37 cellular contexts compared by ENCODE assay signal in genomic region chr2:105283532-105283931, GRCh38. TPM values are rescaled to one million over a fixed set of nuclear protein-coding genes. Genes with fewer than 3 reads are reported as not detected.
"Had no signal": no experiment of that assay in that cellular context is flagged by ENCODE, and none has a peak within 500 bp of the region (broad histone marks: within the 10 kb centered on the region; RNA-seq: fewer than 3 reads in every experiment).

No MANE protein-coding gene starts in this region.

- DNase-seq: activated B cell treated with CpG ODN at 0.5 μM for 24 hours; activated CD4-positive, alpha-beta memory T cell treated with anti-CD3 and anti-CD28 coated beads for 36 hours; activated CD4-positive, alpha-beta T cell treated with anti-CD3 and anti-CD28 coated beads for 4 hours; activated CD4-positive, alpha-beta T cell treated with anti-CD3 and anti-CD28 coated beads, Interleukin-2, amount 10 ng/mL, durations not matched to agents 24 days and 14 days; activated CD4-positive, alpha-beta T cell treated with anti-CD3 and anti-CD28 coated beads, Interleukin-2, amount 50 U/mL, for 1 hour; activated CD4-positive, alpha-beta T cell treated with anti-CD3 and anti-CD28 coated beads, Interleukin-2, amount 50 U/mL, for 4 hours; activated CD4-positive, CD25-positive, alpha-beta regulatory T cell treated with anti-CD3 and anti-CD28 coated beads, Interleukin-2, amount 50 U/mL, for 72 hours; activated CD8-positive, alpha-beta T cell treated with anti-CD3 and anti-CD28 coated beads for 36 hours; activated gamma-delta T cell; activated naive CD4-positive, alpha-beta T cell treated with anti-CD3 and anti-CD28 coated beads, Interleukin-2, amount 10 ng/mL, durations not matched to agents 7 days and 5 days; activated naive CD4-positive, alpha-beta T cell treated with Interleukin-2 at 50 U/mL for 16 hours; activated naive CD8-positive, alpha-beta T cell treated with anti-CD3 and anti-CD28 coated beads, Interleukin-2, amount 10 ng/mL, durations not matched to agents 7 days and 5 days; activated naive CD8-positive, alpha-beta T cell treated with anti-CD3 and anti-CD28 coated beads, Interleukin-2, amount 50 U/mL, for 24 hours; activated T-cell treated with anti-CD3 and anti-CD28 coated beads for 4 hours; activated T-cell treated with anti-CD3 and anti-CD28 coated beads, Interleukin-2, amount 50 U/mL, for 1 hour; activated T-cell treated with anti-CD3 and anti-CD28 coated beads, Interleukin-2, amount 50 U/mL, for 48 hours; amygdala; anterior cingulate cortex; caudate nucleus; cerebellar nuclear complex; SW 1271; T-helper 1 cell; T-helper 9 cell had no signal

- H3K27ac Mint-ChIP-seq: activated B cell treated with CpG ODN at 0.5 μM for 24 hours; activated CD4-positive, alpha-beta memory T cell treated with anti-CD3 and anti-CD28 coated beads for 36 hours; activated CD4-positive, alpha-beta T cell treated with anti-CD3 and anti-CD28 coated beads, Interleukin-2, amount 10 ng/mL, durations not matched to agents 24 days and 14 days; activated CD8-positive, alpha-beta T cell treated with anti-CD3 and anti-CD28 coated beads for 36 hours; activated naive CD4-positive, alpha-beta T cell treated with anti-CD3 and anti-CD28 coated beads, Interleukin-2, amount 10 ng/mL, durations not matched to agents 7 days and 5 days; activated naive CD4-positive, alpha-beta T cell treated with anti-CD3 and anti-CD28 coated beads, Interleukin-2, amount 50 U/mL, for 24 hours; activated naive CD8-positive, alpha-beta T cell; activated naive CD8-positive, alpha-beta T cell treated with anti-CD3 and anti-CD28 coated beads, Interleukin-2, amount 10 ng/mL, durations not matched to agents 7 days and 5 days; activated naive CD8-positive, alpha-beta T cell treated with anti-CD3 and anti-CD28 coated beads, Interleukin-2, amount 50 U/mL, for 24 hours; activated T-helper 1 cell treated with anti-CD3 and anti-CD28 coated beads, Interleukin-12 subunit alpha, Interleukin-12 subunit beta, Interleukin-2, Interleukin-4 antibody, amounts not matched to agents 30 ng/mL and 10 ng/mL and 1 ng/mL, durations not matched to agents 14 hours and 24 hours and 36 hours; activated T-helper 17 cell treated with anti-CD3 and anti-CD28 coated beads, Interleukin-2, amount 50 U/mL, for 72 hours; brain; T-helper 1 cell treated with Interleukin-12 subunit alpha and Interleukin-12 subunit beta and Interleukin-4 antibody, amounts not matched to agents 30 μg/mL and 1 μg/mL, for 36 hours had no signal

- H3K9me3 Mint-ChIP-seq: activated B cell treated with CpG ODN at 0.5 μM for 24 hours; activated CD4-positive, alpha-beta memory T cell treated with anti-CD3 and anti-CD28 coated beads for 36 hours; activated CD4-positive, alpha-beta T cell treated with anti-CD3 and anti-CD28 coated beads, Interleukin-2, amount 10 ng/mL, durations not matched to agents 24 days and 14 days; activated CD8-positive, alpha-beta T cell treated with anti-CD3 and anti-CD28 coated beads for 36 hours; activated naive CD4-positive, alpha-beta T cell treated with anti-CD3 and anti-CD28 coated beads, Interleukin-2, amount 10 ng/mL, durations not matched to agents 7 days and 5 days; activated naive CD4-positive, alpha-beta T cell treated with anti-CD3 and anti-CD28 coated beads, Interleukin-2, amount 50 U/mL, for 24 hours; activated naive CD8-positive, alpha-beta T cell treated with anti-CD3 and anti-CD28 coated beads, Interleukin-2, amount 10 ng/mL, durations not matched to agents 7 days and 5 days; activated naive CD8-positive, alpha-beta T cell treated with anti-CD3 and anti-CD28 coated beads, Interleukin-2, amount 50 U/mL, for 24 hours; activated T-helper 1 cell treated with anti-CD3 and anti-CD28 coated beads, Interleukin-12 subunit alpha, Interleukin-12 subunit beta, Interleukin-2, Interleukin-4 antibody, amounts not matched to agents 30 ng/mL and 10 ng/mL and 1 ng/mL, durations not matched to agents 14 hours and 24 hours and 36 hours; activated T-helper 17 cell treated with anti-CD3 and anti-CD28 coated beads, Interleukin-2, amount 50 U/mL, for 72 hours; brain; central memory CD8-positive, alpha-beta T cell; T-helper 1 cell treated with Interleukin-12 subunit alpha and Interleukin-12 subunit beta and Interleukin-4 antibody, amounts not matched to agents 30 μg/mL and 1 μg/mL, for 36 hours had no signal

- H3K4me3 Mint-ChIP-seq: activated B cell treated with CpG ODN at 0.5 μM for 24 hours; activated CD4-positive, alpha-beta memory T cell treated with anti-CD3 and anti-CD28 coated beads for 36 hours; activated CD4-positive, alpha-beta T cell treated with anti-CD3 and anti-CD28 coated beads, Interleukin-2, amount 10 ng/mL, durations not matched to agents 24 days and 14 days; activated CD8-positive, alpha-beta T cell treated with anti-CD3 and anti-CD28 coated beads for 36 hours; activated naive CD4-positive, alpha-beta T cell treated with anti-CD3 and anti-CD28 coated beads, Interleukin-2, amount 10 ng/mL, durations not matched to agents 7 days and 5 days; activated naive CD4-positive, alpha-beta T cell treated with anti-CD3 and anti-CD28 coated beads, Interleukin-2, amount 50 U/mL, for 24 hours; activated naive CD8-positive, alpha-beta T cell; activated naive CD8-positive, alpha-beta T cell treated with anti-CD3 and anti-CD28 coated beads, Interleukin-2, amount 10 ng/mL, durations not matched to agents 7 days and 5 days; activated naive CD8-positive, alpha-beta T cell treated with anti-CD3 and anti-CD28 coated beads, Interleukin-2, amount 50 U/mL, for 24 hours; activated T-helper 1 cell treated with anti-CD3 and anti-CD28 coated beads, Interleukin-12 subunit alpha, Interleukin-12 subunit beta, Interleukin-2, Interleukin-4 antibody, amounts not matched to agents 30 ng/mL and 10 ng/mL and 1 ng/mL, durations not matched to agents 14 hours and 24 hours and 36 hours; activated T-helper 17 cell treated with anti-CD3 and anti-CD28 coated beads, Interleukin-2, amount 50 U/mL, for 72 hours; brain; central memory CD8-positive, alpha-beta T cell; T-helper 1 cell treated with Interleukin-12 subunit alpha and Interleukin-12 subunit beta and Interleukin-4 antibody, amounts not matched to agents 30 μg/mL and 1 μg/mL, for 36 hours had no signal

- H3K27me3 Mint-ChIP-seq: activated B cell treated with CpG ODN at 0.5 μM for 24 hours; activated CD4-positive, alpha-beta memory T cell treated with anti-CD3 and anti-CD28 coated beads for 36 hours; activated CD4-positive, alpha-beta T cell treated with anti-CD3 and anti-CD28 coated beads, Interleukin-2, amount 10 ng/mL, durations not matched to agents 24 days and 14 days; activated CD8-positive, alpha-beta T cell treated with anti-CD3 and anti-CD28 coated beads for 36 hours; activated naive CD4-positive, alpha-beta T cell treated with anti-CD3 and anti-CD28 coated beads, Interleukin-2, amount 10 ng/mL, durations not matched to agents 7 days and 5 days; activated naive CD4-positive, alpha-beta T cell treated with anti-CD3 and anti-CD28 coated beads, Interleukin-2, amount 50 U/mL, for 24 hours; activated naive CD8-positive, alpha-beta T cell; activated naive CD8-positive, alpha-beta T cell treated with anti-CD3 and anti-CD28 coated beads, Interleukin-2, amount 10 ng/mL, durations not matched to agents 7 days and 5 days; activated naive CD8-positive, alpha-beta T cell treated with anti-CD3 and anti-CD28 coated beads, Interleukin-2, amount 50 U/mL, for 24 hours; activated T-helper 17 cell treated with anti-CD3 and anti-CD28 coated beads, Interleukin-2, amount 50 U/mL, for 72 hours; brain; central memory CD8-positive, alpha-beta T cell had no signal

- ATAC-seq: activated CD8-positive, alpha-beta T cell treated with anti-CD3 and anti-CD28 coated beads for 36 hours; activated naive CD8-positive, alpha-beta T cell treated with anti-CD3 and anti-CD28 coated beads, Interleukin-2, amount 50 U/mL, for 24 hours; activated T-helper 17 cell treated with anti-CD3 and anti-CD28 coated beads, Interleukin-2, amount 50 U/mL, for 72 hours had no signal

- H3K4me1 Mint-ChIP-seq: activated B cell treated with CpG ODN at 0.5 μM for 24 hours; activated naive CD4-positive, alpha-beta T cell treated with anti-CD3 and anti-CD28 coated beads, Interleukin-2, amount 10 ng/mL, durations not matched to agents 7 days and 5 days; activated naive CD8-positive, alpha-beta T cell treated with anti-CD3 and anti-CD28 coated beads, Interleukin-2, amount 50 U/mL, for 24 hours; activated T-helper 17 cell treated with anti-CD3 and anti-CD28 coated beads, Interleukin-2, amount 50 U/mL, for 72 hours; brain had no signal

- H3K9me3 ChIP-seq: ascending aorta had no signal

RNA-seq across cellular contexts. Expression of gene GPR45, which starts 42.0 kb away (rescaled TPM):
- total RNA-seq: activated B cell treated with CpG ODN at 0.5 μM for 24 hours; activated CD4-positive, alpha-beta memory T cell treated with anti-CD3 and anti-CD28 coated beads for 36 hours; activated CD4-positive, alpha-beta T cell treated with anti-CD3 and anti-CD28 coated beads, Interleukin-2, amount 10 ng/mL, durations not matched to agents 24 days and 14 days; activated CD8-positive, alpha-beta memory T cell treated with anti-CD3 and anti-CD28 coated beads for 36 hours; activated CD8-positive, alpha-beta T cell treated with anti-CD3 and anti-CD28 coated beads for 36 hours; activated naive CD8-positive, alpha-beta T cell treated with anti-CD3 and anti-CD28 coated beads, Interleukin-2, amount 10 ng/mL, durations not matched to agents 7 days and 5 days; activated T-helper 1 cell treated with anti-CD3 and anti-CD28 coated beads, Interleukin-12 subunit alpha, Interleukin-12 subunit beta, Interleukin-2, Interleukin-4 antibody, amounts not matched to agents 30 ng/mL and 10 ng/mL and 1 ng/mL, durations not matched to agents 14 hours and 24 hours and 36 hours; activated T-helper 17 cell treated with anti-CD3 and anti-CD28 coated beads, Interleukin-2, amount 50 U/mL, for 72 hours; ascending aorta; bronchial epithelial cell; cardiac muscle cell; chondrocyte; T-helper 2 cell treated with Interferon-gamma antibody and Interleukin-4, amounts not matched to agents 100 ng/mL and 5 ng/mL, for 36 hours had no signal
- polyA plus RNA-seq: adipose tissue, cardiac muscle cell had no signal
